Comparison of ENCODE assay signal across 10 cellular contexts in the genomic region with DNA sequence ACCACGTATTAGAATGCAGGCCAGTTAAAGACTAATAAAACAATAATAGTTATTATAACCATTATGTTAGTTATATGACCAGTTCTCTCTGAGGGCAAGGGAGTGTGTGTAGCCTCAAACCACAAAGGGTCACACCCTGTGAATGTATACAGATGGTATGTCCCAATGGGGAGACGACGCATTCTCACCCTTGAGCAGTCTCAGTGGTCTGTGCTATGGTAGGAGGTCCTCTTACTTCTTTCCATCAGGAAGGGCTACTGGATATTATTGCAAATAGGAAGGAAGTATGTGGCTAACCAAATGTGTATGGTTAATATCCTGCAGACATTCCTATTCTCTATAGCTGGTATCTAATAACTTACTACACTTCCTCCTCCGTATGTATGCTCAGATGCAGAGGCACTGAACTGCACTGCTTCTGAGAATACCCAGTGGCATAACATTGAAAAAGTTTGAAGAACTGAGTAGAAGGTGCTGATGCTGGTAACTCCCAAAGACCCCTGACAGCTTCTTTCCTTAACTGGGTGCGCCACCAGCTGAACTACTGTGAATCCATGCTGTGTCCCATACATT.
A peak's percentile ranks its signal among the peaks of the same experiment; 100 is the strongest.
DNase-seq lines count a peak whose midpoint lies in the region; ATAC-seq and TF ChIP-seq lines count a peak whose summit lies in the region.
"Had no signal": no experiment of that assay in that cellular context is flagged by ENCODE, and none has a peak within 500 bp of the region (broad histone marks: within the 10 kb centered on the region; RNA-seq: fewer than 3 reads in every experiment).

No MANE protein-coding gene starts in this region.

- DNase-seq in Daoy (ENCODE audit: low read depth) (peak; percentile 4), dorsolateral prefrontal cortex (no peak), activated gamma-delta T cell (lab: John Stamatoyannopoulos, UW) (no peak), DMS153 treated with DMSO at 0.1 percent for 48 hours (lab: John Stamatoyannopoulos, UW; ENCODE audit: unreplicated experiment) (no peak), hypothalamus (lab: John Stamatoyannopoulos, UW) (no peak)
- no peak for DNase-seq in activated naive CD8-positive, alpha-beta T cell treated with anti-CD3 and anti-CD28 coated beads for 36 hours
- DNase-seq: GOT3 had no signal

- no peaks in the 10 kb centered on the region for H3K9me3 Mint-ChIP-seq in activated naive CD8-positive, alpha-beta T cell treated with anti-CD3 and anti-CD28 coated beads for 36 hours
- H3K9me3 Mint-ChIP-seq: natural killer cell treated with Interleukin-12 subunit alpha and Interleukin-12 subunit beta and Interleukin-15 and Interleukin-18, amount 100 ng/mL, for 72 hours had no signal

- H3K36me3 Mint-ChIP-seq in activated naive CD8-positive, alpha-beta T cell treated with anti-CD3 and anti-CD28 coated beads for 36 hours = no peaks in the 10 kb centered on the region
- H3K36me3 Mint-ChIP-seq: natural killer cell treated with Interleukin-12 subunit alpha and Interleukin-12 subunit beta and Interleukin-15 and Interleukin-18, amount 100 ng/mL, for 72 hours had no signal

- H3K27ac Mint-ChIP-seq in activated naive CD8-positive, alpha-beta T cell treated with anti-CD3 and anti-CD28 coated beads for 36 hours = no peak overlapping the region
- H3K27ac Mint-ChIP-seq: natural killer cell treated with Interleukin-12 subunit alpha and Interleukin-12 subunit beta and Interleukin-15 and Interleukin-18, amount 100 ng/mL, for 72 hours had no signal

- no peaks in the 10 kb centered on the region for H3K4me1 Mint-ChIP-seq in activated naive CD8-positive, alpha-beta T cell treated with anti-CD3 and anti-CD28 coated beads for 36 hours

- intact Hi-C loops in dorsolateral prefrontal cortex (cut with DNase I) = no loop called here

- H3K27me3 ChIP-seq in dorsolateral prefrontal cortex = no peaks in the 10 kb centered on the region

- no peaks in the 10 kb centered on the region for H3K27me3 Mint-ChIP-seq in activated naive CD8-positive, alpha-beta T cell treated with anti-CD3 and anti-CD28 coated beads for 36 hours
- H3K27me3 Mint-ChIP-seq: natural killer cell treated with Interleukin-12 subunit alpha and Interleukin-12 subunit beta and Interleukin-15 and Interleukin-18, amount 100 ng/mL, for 72 hours had no signal

- ATAC-seq in GM21390 (IDR thresholded peaks at IDR 0.05; ENCODE audit: unreplicated experiment) = peak; percentile 43
- peak; percentile 36 for ATAC-seq in HG03432 (IDR thresholded peaks at IDR 0.05; ENCODE audit: unreplicated experiment)

- H3K4me3 Mint-ChIP-seq in activated naive CD8-positive, alpha-beta T cell treated with anti-CD3 and anti-CD28 coated beads for 36 hours = no peak overlapping the region
- H3K4me3 Mint-ChIP-seq: natural killer cell treated with Interleukin-12 subunit alpha and Interleukin-12 subunit beta and Interleukin-15 and Interleukin-18, amount 100 ng/mL, for 72 hours had no signal

- no peak for TF ChIP-seq CTCF in dorsolateral prefrontal cortex (IDR thresholded peaks at IDR 0.05 in 54 of 56, conservative IDR thresholded peaks at IDR 0.05 in 2 of 56; ENCODE audit: low read depth in 1 of 56, partially characterized antibody in 56 of 56)

- H3K27ac ChIP-seq in dorsolateral prefrontal cortex = peak overlapping the region in 42 of 59 donors; percentile 1 to 81 (median 58)

- H3K4me3 ChIP-seq in dorsolateral prefrontal cortex = no peak overlapping the region
